Comparison of ENCODE assay signal across 8 cellular contexts in the genomic region with DNA sequence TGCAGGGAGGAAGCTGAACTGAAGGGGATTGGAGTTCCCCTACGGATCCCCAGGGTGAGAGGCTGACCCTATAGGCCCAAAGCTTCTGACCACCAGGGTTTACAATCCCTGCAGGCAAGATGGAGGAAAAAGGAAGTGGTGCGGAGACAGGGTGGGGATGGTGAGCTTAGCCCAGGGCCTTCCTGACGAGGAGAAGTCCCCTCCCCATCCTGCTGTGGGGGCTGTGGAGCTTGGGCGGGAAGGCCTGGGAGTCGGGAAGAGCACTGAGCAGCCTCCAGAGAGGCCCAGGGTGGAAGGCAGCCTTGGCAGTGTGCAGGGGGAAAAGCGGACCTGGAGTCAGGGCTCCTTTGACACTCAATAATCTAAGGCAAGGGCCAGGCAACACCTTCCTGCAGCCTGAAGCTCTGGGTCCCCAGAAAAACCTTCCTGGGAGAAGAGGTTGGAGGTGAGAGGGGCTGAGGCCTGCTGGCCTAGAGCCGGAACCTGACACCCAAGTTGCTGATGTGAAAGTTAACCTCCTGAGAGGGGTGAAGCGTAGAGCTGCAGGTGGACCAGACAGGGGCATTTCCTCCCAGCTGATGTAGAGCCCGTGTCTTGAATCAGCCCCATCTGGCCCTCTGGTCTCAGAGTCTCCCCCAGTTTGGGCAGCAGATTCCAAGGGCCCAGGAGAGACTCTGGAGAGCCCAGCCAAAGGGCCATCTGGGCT. TPM values are rescaled to one million over a fixed set of nuclear protein-coding genes. Genes with fewer than 3 reads are reported as not detected.
A peak's percentile ranks its signal among the peaks of the same experiment; 100 is the strongest.
DNase-seq lines count a peak whose midpoint lies in the region; ATAC-seq lines count a peak whose summit lies in the region.

No MANE protein-coding gene starts in this region.

- peaks cover 32% of the 10 kb centered on the region for H3K4me1 Mint-ChIP-seq in activated T-helper 17 cell treated with anti-CD3 and anti-CD28 coated beads, Interleukin-2, amount 50 U/mL, for 72 hours
- peaks cover 94% of the 10 kb centered on the region for H3K4me1 Mint-ChIP-seq in stimulated activated effector memory CD8-positive, alpha-beta T cell treated with anti-CD3 and anti-CD28 coated beads, Interleukin-12 subunit alpha, Interleukin-12 subunit beta, amount 100 ng/mL, for 72 hours

- H3K4me3 Mint-ChIP-seq in activated T-helper 17 cell treated with anti-CD3 and anti-CD28 coated beads, Interleukin-2, amount 50 U/mL, for 72 hours: peak overlapping the region; percentile 97
- H3K4me3 Mint-ChIP-seq in stimulated activated effector memory CD8-positive, alpha-beta T cell treated with anti-CD3 and anti-CD28 coated beads, Interleukin-12 subunit alpha, Interleukin-12 subunit beta, amount 100 ng/mL, for 72 hours: peak overlapping the region; percentile 98

- no peaks in the 10 kb centered on the region for H3K9me3 Mint-ChIP-seq in activated T-helper 17 cell treated with anti-CD3 and anti-CD28 coated beads, Interleukin-2, amount 50 U/mL, for 72 hours
- H3K9me3 Mint-ChIP-seq in stimulated activated effector memory CD8-positive, alpha-beta T cell treated with anti-CD3 and anti-CD28 coated beads, Interleukin-12 subunit alpha, Interleukin-12 subunit beta, amount 100 ng/mL, for 72 hours: no peaks in the 10 kb centered on the region

- DNase-seq in ELR (ENCODE audit: low read depth) (peak; percentile 68), NCI-H345 treated with DMSO at 0.1 percent for 48 hours (lab: John Stamatoyannopoulos, UW; ENCODE audit: unreplicated experiment) (no peak)
- peak; percentile 20 to 67 for DNase-seq in stimulated activated effector memory CD8-positive, alpha-beta T cell treated with anti-CD3 and anti-CD28 coated beads, Interleukin-12 subunit alpha, Interleukin-12 subunit beta, amount 100 ng/mL, for 72 hours (ENCODE audit: low spot score in 2 of 2)
- no peak for DNase-seq in stimulated activated naive CD4-positive, alpha-beta T cell treated with Interleukin-2 at 50 U/mL for 16 hours (lab: John Stamatoyannopoulos, UW)

- H3K4me3 ChIP-seq in iPS-11a (ENCODE audit: low read depth, low read length): peak overlapping the region; percentile 2

- ATAC-seq in GM21367 (IDR thresholded peaks at IDR 0.05; ENCODE audit: unreplicated experiment) (peak; percentile 37), HG03571 (IDR thresholded peaks at IDR 0.05; ENCODE audit: unreplicated experiment) (peak; percentile 38)
- peak; percentile 2 for ATAC-seq in activated T-helper 17 cell treated with anti-CD3 and anti-CD28 coated beads, Interleukin-2, amount 50 U/mL, for 72 hours (replicated peaks)
- peak; percentile 0 for ATAC-seq in stimulated activated effector memory CD8-positive, alpha-beta T cell treated with anti-CD3 and anti-CD28 coated beads, Interleukin-12 subunit alpha, Interleukin-12 subunit beta, amount 100 ng/mL, for 72 hours

- H3K27me3 Mint-ChIP-seq in activated T-helper 17 cell treated with anti-CD3 and anti-CD28 coated beads, Interleukin-2, amount 50 U/mL, for 72 hours: no peaks in the 10 kb centered on the region

- peaks cover 100% of the 10 kb centered on the region for H3K36me3 Mint-ChIP-seq in activated T-helper 17 cell treated with anti-CD3 and anti-CD28 coated beads, Interleukin-2, amount 50 U/mL, for 72 hours (ENCODE audit: low read depth)
- H3K36me3 Mint-ChIP-seq in stimulated activated effector memory CD8-positive, alpha-beta T cell treated with anti-CD3 and anti-CD28 coated beads, Interleukin-12 subunit alpha, Interleukin-12 subunit beta, amount 100 ng/mL, for 72 hours: peaks cover 94% of the 10 kb centered on the region

- H3K27ac Mint-ChIP-seq in activated T-helper 17 cell treated with anti-CD3 and anti-CD28 coated beads, Interleukin-2, amount 50 U/mL, for 72 hours: peak overlapping the region; percentile 97
- H3K27ac Mint-ChIP-seq in stimulated activated effector memory CD8-positive, alpha-beta T cell treated with anti-CD3 and anti-CD28 coated beads, Interleukin-12 subunit alpha, Interleukin-12 subunit beta, amount 100 ng/mL, for 72 hours: peak overlapping the region; percentile 99

RNA-seq across cellular contexts. Expression of gene HDAC7, which starts 6.1 kb away (rescaled TPM):
- total RNA-seq in activated T-helper 17 cell treated with anti-CD3 and anti-CD28 coated beads, Interleukin-2, amount 50 U/mL, for 72 hours: 100 to 1,000 TPM; 163 to 471 TPM

RNA-seq across cellular contexts. Expression of gene SLC48A1, which starts 40.6 kb away (rescaled TPM):
- total RNA-seq in activated T-helper 17 cell treated with anti-CD3 and anti-CD28 coated beads, Interleukin-2, amount 50 U/mL, for 72 hours: 1 to 10 TPM; 6.7 to 8.2 TPM

RNA-seq across cellular contexts. Expression of gene RAPGEF3, which starts 55.0 kb away (rescaled TPM):
- 1 to 10 TPM; 1.4 to 8.4 TPM for total RNA-seq in activated T-helper 17 cell treated with anti-CD3 and anti-CD28 coated beads, Interleukin-2, amount 50 U/mL, for 72 hours

Comparison
In these comparisons a context has a peak if more than half of its experiments do, and no peak if none do; other contexts are left out.
1. DNase-seq: peak in ELR (single experiment) and stimulated activated effector memory CD8-positive, alpha-beta T cell treated with anti-CD3 and anti-CD28 coated beads, Interleukin-12 subunit alpha, Interleukin-12 subunit beta, amount 100 ng/mL, for 72 hours (2 of 2); none in NCI-H345 treated with DMSO at 0.1 percent for 48 hours (single experiment) and stimulated activated naive CD4-positive, alpha-beta T cell treated with Interleukin-2 at 50 U/mL for 16 hours (single experiment).
2. Peak in every context shown above with its lines, with median percentiles within 50 percentile points of each other: ATAC-seq.